In genomic region chr3:72194464-72194857, GRCh38 we compare ENCODE assay signal across 1 cellular context.
TF ChIP-seq lines count a peak whose summit lies in the region.

No MANE protein-coding gene starts in this region.

TF ChIP-seq in K562, 482 proteins besides CTCF, POLR2A, EP300 and RAD21 (continued from another document):
- no peak for TF ChIP-seq THAP12 (CRISPR knock-in tag; IDR thresholded peaks at IDR 0.05)
